In the genomic region with DNA sequence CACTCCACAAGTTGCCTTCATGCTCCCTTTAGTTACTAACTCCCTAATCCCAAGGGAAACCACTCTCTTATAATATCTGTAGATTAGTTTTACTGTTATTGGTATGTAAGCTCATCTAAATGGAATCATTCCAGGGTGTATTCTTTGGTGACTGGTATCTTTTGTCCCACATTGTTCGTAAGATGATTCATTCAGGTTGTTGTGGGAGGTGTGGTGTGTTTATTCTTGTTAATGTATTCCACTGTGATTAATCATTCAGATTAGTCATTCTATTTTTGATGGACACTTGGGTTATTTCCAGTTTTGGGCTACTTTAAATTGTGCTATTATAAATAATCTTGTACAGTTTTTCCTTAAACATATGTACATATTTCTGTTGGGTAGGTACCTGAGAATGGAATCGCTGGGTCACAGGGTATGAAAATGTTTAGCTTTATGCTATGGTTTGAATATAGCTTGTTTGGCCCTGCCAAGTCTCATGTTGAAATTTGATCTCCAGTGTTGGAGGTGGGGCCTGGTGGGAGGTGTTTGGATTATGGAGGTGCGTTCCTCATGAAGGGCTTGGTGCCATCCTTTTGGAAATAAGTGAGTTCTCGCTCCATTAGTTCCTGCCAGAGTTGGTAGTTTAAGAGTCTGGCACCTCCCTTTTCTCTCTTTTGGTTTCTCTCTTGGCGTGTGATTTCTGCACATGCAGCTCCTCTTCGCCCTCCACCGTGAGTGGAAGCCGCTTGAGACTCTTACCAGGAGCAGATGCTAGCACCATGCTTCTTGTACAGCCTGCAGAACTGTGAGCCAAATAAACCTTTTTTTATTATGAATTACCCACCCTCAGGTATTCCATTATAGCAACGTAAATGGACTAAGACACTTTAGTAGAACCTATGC, we compare ENCODE assay signal across 10 cellular contexts. TPM values are rescaled to one million over a fixed set of nuclear protein-coding genes. Genes with fewer than 3 reads are reported as not detected.
DNase-seq lines count a peak whose midpoint lies in the region; ATAC-seq and TF ChIP-seq lines count a peak whose summit lies in the region.
"Had no signal": no experiment of that assay in that cellular context is flagged by ENCODE, and none has a peak within 500 bp of the region (broad histone marks: within the 10 kb centered on the region; RNA-seq: fewer than 3 reads in every experiment).

No MANE protein-coding gene starts in this region.

- intact Hi-C loops in HCT116 (cut with micrococcal nuclease) = no loop called here
- intact Hi-C loops in activated T-helper 1 cell treated with anti-CD3 and anti-CD28 coated beads, Interleukin-12 subunit alpha, Interleukin-12 subunit beta, Interleukin-2, Interleukin-4 antibody, amounts not matched to agents 30 ng/mL and 10 ng/mL and 1 ng/mL, durations not matched to agents 14 hours and 24 hours and 36 hours (cut with micrococcal nuclease) = loop anchor here (1.0 kb wide), 2 partner anchors 12 to 14 kb away; partner anchors contain the start of gene BTRC

- no peak overlapping the region for H3K4me3 ChIP-seq in AG04450 (ENCODE audit: low read depth, low read length)
- H3K4me3 ChIP-seq in HCT116 (replicated peaks in 1 of 2; ENCODE audit: low read depth in 1 of 2, low read length in 2 of 2) = peak overlapping the region; percentile 14 to 25

- H3K4me2 ChIP-seq in HCT116 (ENCODE audit: low read length) = peak overlapping the region; percentile 59

- TF ChIP-seq CTCF in AG04450 (IDR thresholded peaks at IDR 0.05; ENCODE audit: low read depth, low read length) = no peak
- TF ChIP-seq CTCF in HCT116 (IDR thresholded peaks at IDR 0.05 in 2 of 3, conservative IDR thresholded peaks at IDR 0.05 in 1 of 3; ENCODE audit: borderline replicate concordance in 1 of 3, insufficient read depth in 1 of 3, low read depth in 2 of 3, low read length in 2 of 3) = no peak

- no peak overlapping the region for H2AFZ ChIP-seq in HCT116 (ENCODE audit: low read depth, low read length, poor library complexity, severe bottlenecking)

- no peaks in the 10 kb centered on the region for H4K20me1 ChIP-seq in HCT116 (ENCODE audit: insufficient read depth)

- H3K4me1 ChIP-seq in HCT116 (ENCODE audit: control insufficient read depth in 1 of 2, insufficient read depth in 2 of 2, low read length in 2 of 2) = peaks cover 17 to 36% of the 10 kb centered on the region in 2 experiments

- no peaks in the 10 kb centered on the region for H3K9me3 Mint-ChIP-seq in activated T-helper 1 cell treated with anti-CD3 and anti-CD28 coated beads, Interleukin-12 subunit alpha, Interleukin-12 subunit beta, Interleukin-2, Interleukin-4 antibody, amounts not matched to agents 30 ng/mL and 10 ng/mL and 1 ng/mL, durations not matched to agents 14 hours and 24 hours and 36 hours

- peaks cover 11% of the 10 kb centered on the region for H3K4me1 Mint-ChIP-seq in activated T-helper 1 cell treated with anti-CD3 and anti-CD28 coated beads, Interleukin-12 subunit alpha, Interleukin-12 subunit beta, Interleukin-2, Interleukin-4 antibody, amounts not matched to agents 30 ng/mL and 10 ng/mL and 1 ng/mL, durations not matched to agents 14 hours and 24 hours and 36 hours (ENCODE audit: low read depth)

- H3K27me3 ChIP-seq in AG04450 (ENCODE audit: control insufficient read depth, insufficient read depth, low read length) (no peaks in the 10 kb centered on the region), HCT116 (ENCODE audit: insufficient read depth, low read length) (no peaks in the 10 kb centered on the region)

- DNase-seq in AG04450 (ENCODE audit: low read depth, low spot score) (peak; percentile 15), HCT116 (ENCODE audit: low read depth, low spot score) (peak; percentile 95), inferior parietal cortex (ENCODE audit: extremely low spot score) (peak; percentile 16), NCI-H146 treated with DMSO at 0.1 percent for 48 hours (lab: John Stamatoyannopoulos, UW; ENCODE audit: unreplicated experiment) (no peak), DMS79 treated with DMSO at 0.1 percent for 48 hours (lab: John Stamatoyannopoulos, UW) (no peak)
- DNase-seq in activated T-helper 1 cell treated with anti-CD3 and anti-CD28 coated beads, Interleukin-12 subunit alpha, Interleukin-12 subunit beta, Interleukin-2, Interleukin-4 antibody, amounts not matched to agents 30 ng/mL and 10 ng/mL and 1 ng/mL, durations not matched to agents 14 hours and 24 hours and 36 hours (ENCODE audit: low spot score) = no peak
- DNase-seq: activated CD4-positive, alpha-beta T cell treated with anti-CD3 and anti-CD28 coated beads for 1 hour; NK-92 treated with Interleukin-12 subunit alpha and Interleukin-12 subunit beta, amount 100 ng/mL, for 24 hours had no signal

- BruUV-seq in HCT116 (replicated peaks; lab: Mats Ljungman, UMichigan) = TSS peak; percentile 24

- ATAC-seq in HCT116 (peak; percentile 94), GM19035 (IDR thresholded peaks at IDR 0.05; ENCODE audit: unreplicated experiment) (no peak), HG03045 (IDR thresholded peaks at IDR 0.05; ENCODE audit: unreplicated experiment) (no peak)

- H3K36me3 Mint-ChIP-seq in activated T-helper 1 cell treated with anti-CD3 and anti-CD28 coated beads, Interleukin-12 subunit alpha, Interleukin-12 subunit beta, Interleukin-2, Interleukin-4 antibody, amounts not matched to agents 30 ng/mL and 10 ng/mL and 1 ng/mL, durations not matched to agents 14 hours and 24 hours and 36 hours (ENCODE audit: low read depth) = peaks cover 2% of the 10 kb centered on the region

- POLR2A ChIA-PET in AG04450 (lab: Yijun Ruan, JAX) = no interaction called here
- POLR2A ChIA-PET in HCT116 (lab: Charles Lee) = interaction anchor here (0.9 to 1.9 kb wide), 3 partner anchors 10 to 14 kb away, joined by 3 to 8 read pairs (median 3); partner anchors contain the start of gene BTRC

- peak overlapping the region; percentile 29 for H3K27ac Mint-ChIP-seq in activated T-helper 1 cell treated with anti-CD3 and anti-CD28 coated beads, Interleukin-12 subunit alpha, Interleukin-12 subunit beta, Interleukin-2, Interleukin-4 antibody, amounts not matched to agents 30 ng/mL and 10 ng/mL and 1 ng/mL, durations not matched to agents 14 hours and 24 hours and 36 hours

- no peak for TF ChIP-seq POLR2A in HCT116 (IDR thresholded peaks at IDR 0.05; ENCODE audit: borderline replicate concordance, extremely low read depth, insufficient read depth, insufficient read length)

- H3K4me3 Mint-ChIP-seq in activated T-helper 1 cell treated with anti-CD3 and anti-CD28 coated beads, Interleukin-12 subunit alpha, Interleukin-12 subunit beta, Interleukin-2, Interleukin-4 antibody, amounts not matched to agents 30 ng/mL and 10 ng/mL and 1 ng/mL, durations not matched to agents 14 hours and 24 hours and 36 hours = no peak overlapping the region

- H3K27ac ChIP-seq in AG04450 (ENCODE audit: low read depth, low read length) (no peak overlapping the region), HCT116 (ENCODE audit: low read depth, low read length) (peak overlapping the region; percentile 59; the same call in 1 of the 2 replicates)

- no peaks in the 10 kb centered on the region for H3K9me3 ChIP-seq in AG04450 (ENCODE audit: control insufficient read depth, insufficient read depth, low read length)
- no peaks in the 10 kb centered on the region for H3K9me3 ChIP-seq in HCT116 (ENCODE audit: control insufficient read depth in 1 of 2, insufficient read depth in 1 of 2, low read depth in 1 of 2, low read length in 2 of 2)

- no peaks in the 10 kb centered on the region for H3K27me3 Mint-ChIP-seq in activated T-helper 1 cell treated with anti-CD3 and anti-CD28 coated beads, Interleukin-12 subunit alpha, Interleukin-12 subunit beta, Interleukin-2, Interleukin-4 antibody, amounts not matched to agents 30 ng/mL and 10 ng/mL and 1 ng/mL, durations not matched to agents 14 hours and 24 hours and 36 hours (ENCODE audit: insufficient read depth)

- TF ChIP-seq RAD21 in HCT116 (IDR thresholded peaks at IDR 0.05; ENCODE audit: low read depth) = peak; percentile 27; the same call in 1 of the 2 replicates

- RAD21 ChIA-PET in HCT116 (lab: Charles Lee; ENCODE audit: low non-redundant PET in 1 of 2, low total read pairs in 2 of 2, uncharacterized antibody in 2 of 2, unreplicated experiment in 2 of 2) = no interaction called here

- CTCF ChIA-PET in AG04450 (lab: Charles Lee) (interaction anchor here (1.6 kb wide), 1 partner anchor 99 kb away, joined by 12 read pairs; no protein-coding TSS in a partner anchor), HCT116 (lab: Charles Lee) (interaction anchor here (0.7 to 1.6 kb wide), 6 partner anchors 65 to 154 kb away, joined by 3 to 5 read pairs (median 3); no protein-coding TSS in a partner anchor)

- peaks cover 36% of the 10 kb centered on the region for H3K79me2 ChIP-seq in HCT116 (ENCODE audit: insufficient read depth, low read length)

- peak overlapping the region; percentile 26 for H3K9ac ChIP-seq in HCT116 (ENCODE audit: low read length)

- H3K9me2 ChIP-seq in HCT116 (ENCODE audit: insufficient read depth) = no peaks in the 10 kb centered on the region

- H3K36me3 ChIP-seq in HCT116 (ENCODE audit: control insufficient read depth in 1 of 2, insufficient read depth in 2 of 2, low read length in 2 of 2) = no peaks in the 10 kb centered on the region

TF ChIP-seq in HCT116, 20 proteins besides CTCF, POLR2A, EP300 and RAD21 (continues in another document):
- TF ChIP-seq CBX3 (IDR thresholded peaks at IDR 0.05; ENCODE audit: low read depth) (peak; percentile 91), POLR2AphosphoS5 (IDR thresholded peaks at IDR 0.05; ENCODE audit: low read depth, low read length) (0 out of 2 replicates have a peak, but pooled peaks have one; percentile 15), SIN3A (IDR thresholded peaks at IDR 0.05; ENCODE audit: low read depth) (no peak), ATF3 (IDR thresholded peaks at IDR 0.05) (peak; percentile 68; the same call in 1 of the 2 replicates), EGR1 (IDR thresholded peaks at IDR 0.05; ENCODE audit: low read depth) (peak; percentile 70), ELF1 (IDR thresholded peaks at IDR 0.05; ENCODE audit: borderline replicate concordance, low read depth) (no peak)

RNA-seq across cellular contexts. Expression of gene BTRC, which starts 13.8 kb away (rescaled TPM):
- 16.6 and 23.2 TPM in 2 replicates for polyA plus RNA-seq in AG04450 (2011; rRNA removed)
- 20.3 and 30.8 TPM in 2 replicates for polyA minus RNA-seq in AG04450 (2011; rRNA and poly(A)+ RNA removed)
- 29.1 TPM for total RNA-seq in HCT116 (2021; ENCODE audit: unreplicated experiment)
- polyA plus RNA-seq in HCT116 (2012) = 10.3 and 12.6 TPM in 2 replicates
- 19.7 and 22.2 TPM in 2 replicates for total RNA-seq in activated T-helper 1 cell treated with anti-CD3 and anti-CD28 coated beads, Interleukin-12 subunit alpha, Interleukin-12 subunit beta, Interleukin-2, Interleukin-4 antibody, amounts not matched to agents 30 ng/mL and 10 ng/mL and 1 ng/mL, durations not matched to agents 14 hours and 24 hours and 36 hours

Comparison
In these comparisons a context has a peak if more than half of its experiments do, and no peak if none do; other contexts are left out.
1. DNase-seq: peak in AG04450 (single experiment), HCT116 (single experiment) and inferior parietal cortex (single experiment); none in activated T-helper 1 cell treated with anti-CD3 and anti-CD28 coated beads, Interleukin-12 subunit alpha, Interleukin-12 subunit beta, Interleukin-2, Interleukin-4 antibody, amounts not matched to agents 30 ng/mL and 10 ng/mL and 1 ng/mL, durations not matched to agents 14 hours and 24 hours and 36 hours (single experiment), NCI-H146 treated with DMSO at 0.1 percent for 48 hours (single experiment) and DMS79 treated with DMSO at 0.1 percent for 48 hours (single experiment).